In the genomic region with DNA sequence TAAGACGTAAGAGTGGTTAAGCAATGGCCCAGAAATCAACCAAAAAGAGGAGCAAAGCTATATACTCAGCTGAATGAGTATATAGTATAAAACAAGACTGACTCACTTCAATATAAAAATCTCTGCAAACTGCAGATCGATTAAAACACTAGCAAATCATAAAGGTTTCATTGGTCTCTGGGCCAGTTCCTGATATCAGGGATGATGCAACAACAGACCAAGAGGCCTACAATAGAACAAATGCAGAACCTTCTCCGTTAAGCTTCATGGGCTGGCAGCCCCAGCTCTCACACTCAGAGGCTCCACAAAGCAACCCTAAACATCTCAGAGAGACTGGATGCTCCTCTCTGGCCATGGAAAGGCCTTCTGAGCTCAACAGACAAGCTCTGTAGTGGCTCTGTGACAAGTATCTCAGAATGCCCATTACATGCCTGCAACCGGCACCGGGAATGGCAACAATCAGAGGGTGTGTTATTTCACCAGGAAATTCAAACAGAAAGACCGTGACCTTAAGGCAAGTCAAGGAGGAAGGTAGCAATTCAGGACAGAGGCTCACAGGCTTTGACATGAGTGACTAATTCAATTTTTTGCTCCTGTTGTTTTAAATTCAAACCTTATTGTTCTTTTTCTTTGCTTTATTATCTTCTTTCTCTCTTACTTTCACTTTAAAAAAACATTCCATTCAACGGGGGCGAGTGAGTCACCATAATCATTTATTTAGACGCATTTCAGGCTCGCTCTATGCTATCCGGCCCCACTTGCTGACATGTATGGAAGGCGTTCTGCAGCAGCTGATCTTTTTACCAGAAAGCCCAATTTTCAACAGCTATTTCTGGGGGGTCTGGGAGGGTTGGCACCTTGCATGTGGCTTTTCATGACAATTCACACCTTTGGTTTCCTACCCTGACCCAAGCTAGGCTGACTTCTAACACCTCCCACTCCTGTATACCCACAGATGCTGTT, we compare ENCODE assay signal across 9 cellular contexts. TPM values are rescaled to one million over a fixed set of nuclear protein-coding genes. Genes with fewer than 3 reads are reported as not detected.
DNase-seq lines count a peak whose midpoint lies in the region; ATAC-seq and TF ChIP-seq lines count a peak whose summit lies in the region.
"Had no signal": no experiment of that assay in that cellular context is flagged by ENCODE, and none has a peak within 500 bp of the region (broad histone marks: within the 10 kb centered on the region; RNA-seq: fewer than 3 reads in every experiment).

No MANE protein-coding gene starts in this region.

- H3K36me3 ChIP-seq in BLaER1 treated with 17β-estradiol and CSF1 and Interleukin-3, amounts not matched to agents 10 nM and 100 nM: peaks cover 0 to 31% (median 8%) of the 10 kb centered on the region in 11 experiments; a peak in 10 of 22 replicates
- no peaks in the 10 kb centered on the region for H3K36me3 ChIP-seq in OCI-LY7 (ENCODE audit: insufficient read depth, low read length)
- H3K36me3 ChIP-seq in osteoblast (ENCODE audit: insufficient read depth, low read length): no peaks in the 10 kb centered on the region

- no TSS peak for BruUV-seq in OCI-LY7 (replicated peaks; lab: Mats Ljungman, UMichigan)

- H3K27me3 Mint-ChIP-seq in H9 (ENCODE audit: low read depth): no peaks in the 10 kb centered on the region
- H3K27me3 Mint-ChIP-seq in activated naive CD4-positive, alpha-beta T cell treated with anti-CD3 and anti-CD28 coated beads for 36 hours (ENCODE audit: low read depth): no peaks in the 10 kb centered on the region

- H2AK5ac ChIP-seq in H9 (ENCODE audit: insufficient read length, low read length): no peak overlapping the region

- H2BK5ac ChIP-seq in H9 (ENCODE audit: insufficient read length, low read length): no peak overlapping the region

- peak; percentile 64 for ATAC-seq in esophagus mucosa

- H3K23ac ChIP-seq in H9 (ENCODE audit: insufficient read length, low read depth, low read length): no peak overlapping the region

- TF ChIP-seq CTCF in OCI-LY7 (conservative IDR thresholded peaks at IDR 0.05; ENCODE audit: low read length) (no peak), osteoblast (IDR thresholded peaks at IDR 0.05; ENCODE audit: extremely low read depth, low read depth, low read length) (no peak), H9 (conservative IDR thresholded peaks at IDR 0.05) (no peak)

- H3K36me3 Mint-ChIP-seq in H9 (ENCODE audit: insufficient read depth in 1 of 3, low read depth in 3 of 3): no peaks in the 10 kb centered on the region
- H3K36me3 Mint-ChIP-seq in activated naive CD4-positive, alpha-beta T cell treated with anti-CD3 and anti-CD28 coated beads for 36 hours (ENCODE audit: low read depth): no peaks in the 10 kb centered on the region

- H3K9me3 ChIP-seq in BLaER1 treated with 17β-estradiol and CSF1 and Interleukin-3, amounts not matched to agents 10 nM and 100 nM (replicated peaks in 1 of 11): no peaks in the 10 kb centered on the region
- H3K9me3 ChIP-seq in OCI-LY7 (ENCODE audit: low read length) (no peaks in the 10 kb centered on the region), osteoblast (ENCODE audit: low read depth, low read length) (no peaks in the 10 kb centered on the region), H9 (ENCODE audit: control insufficient read depth, low read depth, low read length) (no peaks in the 10 kb centered on the region)

- peaks cover 0 to 59% (median 0%) of the 10 kb centered on the region in 11 experiments; a peak in 2 of 22 replicates for H4K20me1 ChIP-seq in BLaER1 treated with 17β-estradiol and CSF1 and Interleukin-3, amounts not matched to agents 10 nM and 100 nM
- H4K20me1 ChIP-seq in OCI-LY7 (ENCODE audit: insufficient read depth, low read length) (no peaks in the 10 kb centered on the region), osteoblast (ENCODE audit: insufficient read depth, low read length) (no peaks in the 10 kb centered on the region), H9 (ENCODE audit: control insufficient read depth, insufficient read depth, insufficient read length) (no peaks in the 10 kb centered on the region)

- no peaks in the 10 kb centered on the region for H3K23me2 ChIP-seq in H9 (ENCODE audit: insufficient read length, low read depth, low read length, poor library complexity, severe bottlenecking)

- H3K27ac ChIP-seq in BLaER1 treated with 17β-estradiol and CSF1 and Interleukin-3, amounts not matched to agents 10 nM and 100 nM: peak overlapping the region; percentile 15 to 74 (median 55); a peak in 20 of 22 replicates
- peak overlapping the region; percentile 31 for H3K27ac ChIP-seq in OCI-LY7 (ENCODE audit: low read depth, low read length, poor library complexity, severe bottlenecking)
- peak overlapping the region; percentile 49 for H3K27ac ChIP-seq in osteoblast (ENCODE audit: low read depth, low read length)
- no peak overlapping the region for H3K27ac ChIP-seq in H9 (ENCODE audit: insufficient read length, low read depth, low read length)

- CTCF ChIA-PET in OCI-LY7 (lab: Charles Lee; ENCODE audit: unreplicated experiment): interaction anchor here (0.9 to 14.7 kb wide), 2 partner anchors 11 to 24 kb away, joined by 3 to 149 read pairs; no protein-coding TSS in a partner anchor
- CTCF ChIA-PET in activated naive CD4-positive, alpha-beta T cell treated with anti-CD3 and anti-CD28 coated beads for 36 hours (lab: Charles Lee): no interaction called here

- no peaks in the 10 kb centered on the region for H3K27me3 ChIP-seq in BLaER1 treated with 17β-estradiol and CSF1 and Interleukin-3, amounts not matched to agents 10 nM and 100 nM
- H3K27me3 ChIP-seq in osteoblast (ENCODE audit: insufficient read depth, low read length) (no peaks in the 10 kb centered on the region), H9 (ENCODE audit: insufficient read depth, low read length) (peaks cover 2% of the 10 kb centered on the region; the same call in 1 of the 2 replicates)

- H3T11ph ChIP-seq in H9 (ENCODE audit: low read length): no peak overlapping the region

- H4K5ac ChIP-seq in H9 (ENCODE audit: insufficient read length, low read depth, low read length): no peak overlapping the region

- no peak overlapping the region for H4K91ac ChIP-seq in H9 (ENCODE audit: insufficient read length, low read depth, low read length)

- no peak overlapping the region for H3K18ac ChIP-seq in H9 (ENCODE audit: insufficient read length, low read depth, low read length)

- H3K4me1 Mint-ChIP-seq in H9: peaks cover 27 to 30% of the 10 kb centered on the region in 2 experiments
- no peaks in the 10 kb centered on the region for H3K4me1 Mint-ChIP-seq in activated naive CD4-positive, alpha-beta T cell treated with anti-CD3 and anti-CD28 coated beads for 36 hours (ENCODE audit: low read depth)

- 0 out of 20 replicates have a peak overlapping the region, but pooled peaks of 1 of the 10 experiments have one; percentile 28 for H3K4me3 ChIP-seq in BLaER1 treated with 17β-estradiol and CSF1 and Interleukin-3, amounts not matched to agents 10 nM and 100 nM
- H3K4me3 ChIP-seq in OCI-LY7 (ENCODE audit: low read depth, low read length, poor library complexity, severe bottlenecking): peak overlapping the region; percentile 31
- peak overlapping the region; percentile 54 for H3K4me3 ChIP-seq in osteoblast (ENCODE audit: insufficient read depth, low read length)

- peaks cover 10% of the 10 kb centered on the region; the same call in 1 of the 2 replicates for H3K79me2 ChIP-seq in OCI-LY7 (ENCODE audit: insufficient read depth, low read depth, low read length)
- no peaks in the 10 kb centered on the region for H3K79me2 ChIP-seq in osteoblast (ENCODE audit: insufficient read depth, low read length)
- 0 out of 2 replicates have a peak, but pooled peaks cover 2% of the 10 kb centered on the region for H3K79me2 ChIP-seq in H9 (ENCODE audit: insufficient read depth, low read length)

- no peak overlapping the region for H2BK12ac ChIP-seq in H9 (ENCODE audit: insufficient read length, low read depth, low read length)

- no peaks in the 10 kb centered on the region for H3K9me2 ChIP-seq in OCI-LY7 (ENCODE audit: insufficient read depth, low read length)

- DNase-seq in OCI-LY7 (ENCODE audit: low spot score): peak; percentile 50
- DNase-seq in osteoblast (ENCODE audit: insufficient read length, low spot score, missing footprints): no peak
- DNase-seq in H9: no peak
- no peak for DNase-seq in activated naive CD4-positive, alpha-beta T cell treated with anti-CD3 and anti-CD28 coated beads for 36 hours
- DNase-seq in NCI-H146 (lab: John Stamatoyannopoulos, UW): no peak
- no peak for DNase-seq in EL
- DNase-seq: NCI-H2107 had no signal

- H4K8ac ChIP-seq in H9 (replicated peaks; ENCODE audit: insufficient read length, low read depth, low read length): no peak overlapping the region

- H3K4me3 Mint-ChIP-seq in H9: no peak overlapping the region
- H3K4me3 Mint-ChIP-seq in activated naive CD4-positive, alpha-beta T cell treated with anti-CD3 and anti-CD28 coated beads for 36 hours: no peak overlapping the region

- no peak overlapping the region for H3K14ac ChIP-seq in H9 (ENCODE audit: insufficient read depth, low read length)

- WGBS in H9 (ENCODE audit: extremely low coverage, insufficient read length, low lambda C conversion rate): no CpG with 5 or more reads among the region's 12 CpGs

- POLR2A ChIA-PET in OCI-LY7 (lab: Charles Lee): interaction anchor here (0.6 to 17.9 kb wide), 5 partner anchors 8 to 38 kb away, joined by 3 to 414 read pairs (median 4); a partner anchor contains a TSS

- H3K56ac ChIP-seq in H9 (ENCODE audit: insufficient read length, low read depth, low read length): no peak overlapping the region

- peak overlapping the region; percentile 80 to 95 (median 88) for H3K4me2 ChIP-seq in BLaER1 treated with 17β-estradiol and CSF1 and Interleukin-3, amounts not matched to agents 10 nM and 100 nM
- peak overlapping the region; percentile 71 for H3K4me2 ChIP-seq in OCI-LY7 (ENCODE audit: low read length)
- H3K4me2 ChIP-seq in osteoblast (ENCODE audit: insufficient read depth, low read length): peak overlapping the region; percentile 81
- H3K4me2 ChIP-seq in H9 (ENCODE audit: insufficient read depth, insufficient read length, low read length): no peak overlapping the region

- intact Hi-C loops in OCI-LY7 (cut with micrococcal nuclease; ENCODE audit: unreplicated experiment): loop anchor here (10.0 kb wide), 1 partner anchor 1104 kb away; a partner anchor contains a TSS
- intact Hi-C loops in activated naive CD4-positive, alpha-beta T cell treated with anti-CD3 and anti-CD28 coated beads for 36 hours (cut with micrococcal nuclease): no loop called here

- H3K4me1 ChIP-seq in BLaER1 treated with 17β-estradiol and CSF1 and Interleukin-3, amounts not matched to agents 10 nM and 100 nM: peaks cover 64 to 72% (median 65%) of the 10 kb centered on the region in 10 experiments
- H3K4me1 ChIP-seq in OCI-LY7 (ENCODE audit: insufficient read depth, low read length, poor library complexity, severe bottlenecking) (peaks cover 81% of the 10 kb centered on the region), osteoblast (ENCODE audit: insufficient read depth, low read length) (peaks cover 28% of the 10 kb centered on the region), H9 (ENCODE audit: insufficient read depth, low read length) (0 out of 2 replicates have a peak, but pooled peaks cover 2% of the 10 kb centered on the region)

- H2BK20ac ChIP-seq in H9 (ENCODE audit: low read depth, low read length, poor library complexity, severe bottlenecking): no peak overlapping the region

- H3K9me3 Mint-ChIP-seq in H9: no peaks in the 10 kb centered on the region
- no peaks in the 10 kb centered on the region for H3K9me3 Mint-ChIP-seq in activated naive CD4-positive, alpha-beta T cell treated with anti-CD3 and anti-CD28 coated beads for 36 hours

- no peak overlapping the region for H2BK15ac ChIP-seq in H9 (ENCODE audit: low read depth, low read length)

- no peak overlapping the region; a peak in 1 of 7 replicates for H3K27ac Mint-ChIP-seq in H9
- no peak overlapping the region for H3K27ac Mint-ChIP-seq in activated naive CD4-positive, alpha-beta T cell treated with anti-CD3 and anti-CD28 coated beads for 36 hours

- no peak overlapping the region for H3K4ac ChIP-seq in H9 (ENCODE audit: low read depth, low read length)

- no peak overlapping the region for H2BK120ac ChIP-seq in H9 (ENCODE audit: low read depth, low read length, poor library complexity, severe bottlenecking)

- H2AFZ ChIP-seq in OCI-LY7 (ENCODE audit: low read length): peak overlapping the region; percentile 77; the same call in 1 of the 2 replicates
- peak overlapping the region; percentile 77 for H2AFZ ChIP-seq in osteoblast (ENCODE audit: low read length)
- no peak overlapping the region for H2AFZ ChIP-seq in H9 (ENCODE audit: low read length)

- H3K9ac ChIP-seq in BLaER1 treated with 17β-estradiol and CSF1 and Interleukin-3, amounts not matched to agents 10 nM and 100 nM: peak overlapping the region; percentile 0 to 55 (median 26); a peak in 12 of 22 replicates
- H3K9ac ChIP-seq in H9 (ENCODE audit: extremely low read depth, insufficient read length, low read length): no peak overlapping the region

- no peaks in the 10 kb centered on the region for H3K79me1 ChIP-seq in H9 (ENCODE audit: insufficient read depth, low read depth, low read length, poor library complexity, severe bottlenecking)

RNA-seq across cellular contexts. Expression of a gene that starts 15.1 kb away (rescaled TPM):
- total RNA-seq in OCI-LY7 (2014; rRNA removed; shearing (Covaris generic)): 2.6 and 5.0 TPM in 2 replicates
- 11.7 and 13.4 TPM in 2 replicates for total RNA-seq in OCI-LY7 (2022)
- total RNA-seq in esophagus mucosa: 1.3 TPM
- 1.8 and 2.2 TPM in 2 replicates for total RNA-seq in osteoblast
- 2.2 and 2.3 TPM in 2 replicates for total RNA-seq in H9 (2021)
- total RNA-seq in activated naive CD4-positive, alpha-beta T cell treated with anti-CD3 and anti-CD28 coated beads for 36 hours: 1 to 10 TPM; 1.0 to 1.2 TPM
